ENCODE assay signal across 23 cellular contexts in the genomic region with DNA sequence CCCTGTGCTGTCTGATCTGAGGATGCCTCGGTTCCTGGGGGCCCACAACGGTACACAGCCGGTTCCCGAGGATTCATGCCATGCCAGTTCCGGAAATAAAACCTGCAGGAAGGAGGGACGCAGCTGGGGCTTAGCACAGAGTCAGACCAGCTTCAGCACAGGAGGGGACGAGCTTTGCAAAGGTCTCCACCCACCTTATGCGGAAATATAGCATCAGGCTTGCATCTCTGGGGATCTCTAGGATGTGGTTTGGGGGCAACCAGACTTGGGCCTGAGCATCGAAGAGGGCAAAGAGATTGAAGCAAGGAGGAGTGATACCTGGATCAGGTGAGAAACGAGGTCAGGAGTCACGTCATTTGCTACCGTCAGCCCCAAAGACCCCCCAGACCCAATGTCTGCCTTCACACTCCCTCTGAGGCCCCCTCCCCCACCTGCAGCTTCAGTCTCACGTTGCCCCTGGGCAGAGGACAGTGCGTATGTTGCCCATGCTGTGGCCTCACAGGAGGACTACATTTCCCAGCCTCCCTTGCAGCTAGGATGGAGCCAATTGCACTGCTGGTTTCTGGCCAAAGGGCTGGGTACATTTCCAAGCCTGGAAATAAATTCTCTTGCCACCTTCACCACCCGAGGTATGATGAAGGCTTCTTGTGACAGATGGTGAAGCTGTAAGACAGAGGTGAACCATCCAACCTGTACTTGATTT. TPM values are rescaled to one million over a fixed set of nuclear protein-coding genes. Genes with fewer than 3 reads are reported as not detected.
DNase-seq lines count a peak whose midpoint lies in the region; ATAC-seq and TF ChIP-seq lines count a peak whose summit lies in the region.
"Had no signal": no experiment of that assay in that cellular context is flagged by ENCODE, and none has a peak within 500 bp of the region (broad histone marks: within the 10 kb centered on the region; RNA-seq: fewer than 3 reads in every experiment).

No MANE protein-coding gene starts in this region.

- H3K4me3 ChIP-seq in DND-41 (ENCODE audit: low read depth in 1 of 2, low read length in 2 of 2) = no peak overlapping the region
- H3K4me3 ChIP-seq: breast epithelium, PC-9, tibial artery had no signal

- no peak overlapping the region for H3K9ac ChIP-seq in DND-41 (ENCODE audit: low read depth, low read length)

- peaks cover 66% of the 10 kb centered on the region for H3K36me3 ChIP-seq in DND-41 (ENCODE audit: insufficient read depth, low read length)

- H3K9me3 ChIP-seq in DND-41 (ENCODE audit: insufficient read depth, low read length, severe bottlenecking) = no peaks in the 10 kb centered on the region
- H3K9me3 ChIP-seq: breast epithelium, tibial artery had no signal

- no peaks in the 10 kb centered on the region for H3K27me3 ChIP-seq in DND-41 (ENCODE audit: insufficient read depth, low read length, poor library complexity)
- H3K27me3 ChIP-seq: breast epithelium, tibial artery had no signal

- TF ChIP-seq CTCF in DND-41 (IDR thresholded peaks at IDR 0.05; ENCODE audit: borderline replicate concordance, extremely low read depth, low read length, poor library complexity, severe bottlenecking) (no peak), GM13976 (IDR thresholded peaks at IDR 0.05; ENCODE audit: borderline replicate concordance, control extremely low read depth, extremely low read depth, insufficient read depth, missing control alignments) (no peak)

- in situ Hi-C loops in GM13976 (cut with MboI; ENCODE audit: low sequenced_read_pairs, unreplicated experiment) = no loop called here
- in situ Hi-C loops in SK-MEL-5 (cut with HindIII; ENCODE audit: low pct_unique_long_range_greater_than_20kb, low sequenced_read_pairs) = no loop called here

- no peak overlapping the region for H3K27ac ChIP-seq in DND-41 (ENCODE audit: low read length)
- H3K27ac ChIP-seq: breast epithelium, HL-60, PC-9, tibial artery had no signal

- DNase-seq in DND-41 (no peak), GM13976 (ENCODE audit: low spot score) (peak; percentile 18), SK-MEL-5 (ENCODE audit: low read depth, low spot score) (peak; percentile 25), iPS-NIHi11 (ENCODE audit: low spot score) (peak; percentile 25), GM03348 (ENCODE audit: low spot score) (no peak), COLO829 (ENCODE audit: low spot score) (no peak)
- no peak for DNase-seq in activated T-cell treated with anti-CD3 and anti-CD28 coated beads, Interleukin-2, amount 50 U/mL, for 1 hour
- DNase-seq: activated CD4-positive, alpha-beta T cell treated with anti-CD3 and anti-CD28 coated beads, Interleukin-2, amount 50 U/mL, for 48 hours; AML-193; amniotic stem cell; CD8-positive, alpha-beta T cell; GOT3; mesenchymal stem cell; NCI-H187 treated with DMSO at 0.1 percent for 48 hours; NCI-H748 treated with DMSO at 0.1 percent for 48 hours; nucleus accumbens; PC-9; SHP77 treated with DMSO at 0.1 percent for 48 hours; small intestine; stimulated activated naive CD4-positive, alpha-beta T cell treated with Interleukin-2 at 50 U/mL for 16 hours; tibial artery had no signal

- peaks cover 11% of the 10 kb centered on the region for H4K20me1 ChIP-seq in DND-41 (ENCODE audit: insufficient read depth, low read length)

- ATAC-seq in DND-41 (ENCODE audit: insufficient read depth, low read depth) = peak; percentile 42; the same call in 1 of the 3 replicates
- ATAC-seq: CD8-positive, alpha-beta T cell had no signal

- no peak overlapping the region for H3K4me2 ChIP-seq in DND-41 (ENCODE audit: insufficient read depth, low read length)
- H3K4me2 ChIP-seq: PC-9 had no signal

- H2AFZ ChIP-seq in DND-41 (ENCODE audit: low read depth, low read length) = no peak overlapping the region
- H2AFZ ChIP-seq: PC-9 had no signal

- no peaks in the 10 kb centered on the region for H3K4me1 ChIP-seq in DND-41 (ENCODE audit: insufficient read depth, low read length)
- H3K4me1 ChIP-seq: breast epithelium, tibial artery had no signal

- H3K79me2 ChIP-seq in DND-41 (ENCODE audit: insufficient read depth, low read length) = 0 out of 2 replicates have a peak, but pooled peaks cover 3% of the 10 kb centered on the region

RNA-seq across cellular contexts. Expression of a gene that starts 12.1 kb away (rescaled TPM):
- 26.5 and 31.6 TPM in 2 replicates for total RNA-seq in SK-MEL-5 (2014; rRNA removed; shearing (Covaris generic))
- polyA plus RNA-seq in SK-MEL-5 (2015; cell fraction: cytosol; rRNA removed) = 34.1 and 41.1 TPM in 2 replicates
- polyA plus RNA-seq in SK-MEL-5 (2015; cell fraction: nucleus; rRNA removed) = 436 and 495 TPM in 2 replicates

RNA-seq across cellular contexts. Expression of a gene that starts 28.8 kb away (rescaled TPM):
- 6.1 and 7.6 TPM in 2 replicates for total RNA-seq in SK-MEL-5 (2014; rRNA removed; shearing (Covaris generic))
- 5.5 and 6.8 TPM in 2 replicates for polyA plus RNA-seq in SK-MEL-5 (2015; cell fraction: cytosol; rRNA removed)
- 0.51 and 0.85 TPM in 2 replicates for polyA plus RNA-seq in SK-MEL-5 (2015; cell fraction: nucleus; rRNA removed)

RNA-seq across cellular contexts. Expression of a gene that starts 34.9 kb away (rescaled TPM):
- total RNA-seq in SK-MEL-5 (2014; rRNA removed; shearing (Covaris generic)) = 7.3 and 8.1 TPM in 2 replicates
- polyA plus RNA-seq in SK-MEL-5 (2015; cell fraction: cytosol; rRNA removed) = 53.1 and 57.3 TPM in 2 replicates
- 24.1 and 25.0 TPM in 2 replicates for polyA plus RNA-seq in SK-MEL-5 (2015; cell fraction: nucleus; rRNA removed)

RNA-seq across cellular contexts. Expression of a gene that starts 35.1 kb away (rescaled TPM):
- 225 and 232 TPM in 2 replicates for total RNA-seq in SK-MEL-5 (2014; rRNA removed; shearing (Covaris generic))
- polyA plus RNA-seq in SK-MEL-5 (2015; cell fraction: cytosol; rRNA removed) = 251 and 277 TPM in 2 replicates
- 905 and 990 TPM in 2 replicates for polyA plus RNA-seq in SK-MEL-5 (2015; cell fraction: nucleus; rRNA removed)

RNA-seq across cellular contexts. Expression of a gene that starts 52.1 kb away (rescaled TPM):
- 1.5 and 2.5 TPM in 2 replicates for total RNA-seq in SK-MEL-5 (2014; rRNA removed; shearing (Covaris generic))
- polyA plus RNA-seq in SK-MEL-5 (2015; cell fraction: cytosol; rRNA removed) = 6.1 and 7.6 TPM in 2 replicates
- 4.8 and 6.4 TPM in 2 replicates for polyA plus RNA-seq in SK-MEL-5 (2015; cell fraction: nucleus; rRNA removed)

Comparison
In these comparisons a context has a peak if more than half of its experiments do, and no peak if none do; other contexts are left out.
1. DNase-seq: peak in GM13976 (single experiment), SK-MEL-5 (single experiment) and iPS-NIHi11 (single experiment); none in DND-41 (single experiment), GM03348 (single experiment), COLO829 (single experiment) and activated T-cell treated with anti-CD3 and anti-CD28 coated beads, Interleukin-2, amount 50 U/mL, for 1 hour (single experiment).